In genomic region chr9:80041821-80042220, GRCh38 we compare ENCODE assay signal across 20 cellular contexts.
DNase-seq lines count a peak whose midpoint lies in the region; ATAC-seq and TF ChIP-seq lines count a peak whose summit lies in the region.
"Had no signal": no experiment of that assay in that cellular context is flagged by ENCODE, and none has a peak within 500 bp of the region (broad histone marks: within the 10 kb centered on the region; RNA-seq: fewer than 3 reads in every experiment).

No MANE protein-coding gene starts in this region.

- H3K36me3 ChIP-seq in PC-3 (ENCODE audit: low read depth, low read length) = no peaks in the 10 kb centered on the region
- H3K36me3 ChIP-seq in trophoblast cell (ENCODE audit: control insufficient read depth in 1 of 2, insufficient read depth in 2 of 2, low read length in 2 of 2) = no peaks in the 10 kb centered on the region
- H3K36me3 ChIP-seq: BLaER1 treated with 17β-estradiol and CSF1 and Interleukin-3, amounts not matched to agents 10 nM and 100 nM had no signal

- POLR2A ChIA-PET in PC-3 (lab: Charles Lee; ENCODE audit: unreplicated experiment) = no interaction called here

- no peaks in the 10 kb centered on the region for H3K4me1 Mint-ChIP-seq in stimulated activated naive CD8-positive, alpha-beta T cell treated with anti-CD3 and anti-CD28 coated beads, Interleukin-15, Interleukin-2, amounts not matched to agents 100 ng/mL and 50 ng/mL, for 24 hours (ENCODE audit: low read depth)
- H3K4me1 Mint-ChIP-seq: B cell; CD4-positive, alpha-beta memory T cell; CD4-positive, CD25-positive, alpha-beta regulatory T cell; CD8-positive, alpha-beta memory T cell had no signal

- no peak overlapping the region for H2BK12ac ChIP-seq in trophoblast cell (ENCODE audit: low read length)

- no peaks in the 10 kb centered on the region for H3K9me3 ChIP-seq in PC-3 (ENCODE audit: low read length)
- H3K9me3 ChIP-seq in trophoblast cell (ENCODE audit: insufficient read depth, low read depth, low read length) = no peaks in the 10 kb centered on the region
- H3K9me3 ChIP-seq: A549 had no signal

- H4K20me1 ChIP-seq in PC-3 (ENCODE audit: low read length) = no peaks in the 10 kb centered on the region
- H4K20me1 ChIP-seq: BLaER1 treated with 17β-estradiol and CSF1 and Interleukin-3, amounts not matched to agents 10 nM and 100 nM had no signal

- no peak overlapping the region for H3K4ac ChIP-seq in trophoblast cell (ENCODE audit: low read depth, low read length)

- H3K36me3 Mint-ChIP-seq in stimulated activated naive CD8-positive, alpha-beta T cell treated with anti-CD3 and anti-CD28 coated beads, Interleukin-15, Interleukin-2, amounts not matched to agents 100 ng/mL and 50 ng/mL, for 24 hours (ENCODE audit: low read depth) = no peaks in the 10 kb centered on the region
- H3K36me3 Mint-ChIP-seq: CD4-positive, alpha-beta memory T cell; CD4-positive, CD25-positive, alpha-beta regulatory T cell; CD8-positive, alpha-beta memory T cell had no signal

- H4K91ac ChIP-seq in trophoblast cell (ENCODE audit: low read depth, low read length) = no peak overlapping the region

- peak overlapping the region; percentile 49 for H3K27ac Mint-ChIP-seq in stimulated activated naive CD8-positive, alpha-beta T cell treated with anti-CD3 and anti-CD28 coated beads, Interleukin-15, Interleukin-2, amounts not matched to agents 100 ng/mL and 50 ng/mL, for 24 hours
- H3K27ac Mint-ChIP-seq: B cell; CD4-positive, alpha-beta memory T cell; CD4-positive, CD25-positive, alpha-beta regulatory T cell; CD8-positive, alpha-beta memory T cell had no signal

- H2AFZ ChIP-seq in PC-3 (ENCODE audit: low read length) (0 out of 2 replicates have a peak overlapping the region, but pooled peaks have one; percentile 26), trophoblast cell (ENCODE audit: insufficient read depth, low read length, poor library complexity) (no peak overlapping the region)

- H2AK5ac ChIP-seq in trophoblast cell (ENCODE audit: low read length) = no peak overlapping the region

- no peaks in the 10 kb centered on the region for H3K79me2 ChIP-seq in PC-3 (ENCODE audit: low read length)
- H3K79me2 ChIP-seq in trophoblast cell (ENCODE audit: control insufficient read depth, insufficient read depth, low read length, poor library complexity) = no peaks in the 10 kb centered on the region

- H4K8ac ChIP-seq in trophoblast cell (ENCODE audit: low read depth, low read length) = no peak overlapping the region

- H3K18ac ChIP-seq in trophoblast cell (ENCODE audit: low read length) = no peak overlapping the region

- no peak overlapping the region for H3K27ac ChIP-seq in PC-3 (ENCODE audit: low read length)
- no peak overlapping the region for H3K27ac ChIP-seq in trophoblast cell (ENCODE audit: low read depth, low read length)
- H3K27ac ChIP-seq: 22Rv1; A549; BLaER1 treated with 17β-estradiol and CSF1 and Interleukin-3, amounts not matched to agents 10 nM and 100 nM; C4-2B had no signal

- H3K9ac ChIP-seq in PC-3 (ENCODE audit: low read length) (no peak overlapping the region), trophoblast cell (ENCODE audit: low read length) (no peak overlapping the region)
- H3K9ac ChIP-seq: BLaER1 treated with 17β-estradiol and CSF1 and Interleukin-3, amounts not matched to agents 10 nM and 100 nM had no signal

- no peaks in the 10 kb centered on the region for H3K9me3 Mint-ChIP-seq in stimulated activated naive CD8-positive, alpha-beta T cell treated with anti-CD3 and anti-CD28 coated beads, Interleukin-15, Interleukin-2, amounts not matched to agents 100 ng/mL and 50 ng/mL, for 24 hours

- no peaks in the 10 kb centered on the region for H3K4me1 ChIP-seq in PC-3 (ENCODE audit: insufficient read depth, low read length)
- no peaks in the 10 kb centered on the region for H3K4me1 ChIP-seq in trophoblast cell (ENCODE audit: control insufficient read depth in 1 of 2, insufficient read depth in 2 of 2, low read length in 2 of 2)
- H3K4me1 ChIP-seq: A549; BLaER1 treated with 17β-estradiol and CSF1 and Interleukin-3, amounts not matched to agents 10 nM and 100 nM had no signal

- no peak overlapping the region for H3K4me3 ChIP-seq in PC-3 (ENCODE audit: low read length)
- H3K4me3 ChIP-seq in trophoblast cell (ENCODE audit: low read depth, low read length) = no peak overlapping the region
- H3K4me3 ChIP-seq in foreskin fibroblast (ENCODE audit: low read depth in 1 of 2, low read length in 2 of 2) = no peak overlapping the region
- H3K4me3 ChIP-seq: A549; BLaER1 treated with 17β-estradiol and CSF1 and Interleukin-3, amounts not matched to agents 10 nM and 100 nM had no signal

- no peaks in the 10 kb centered on the region for H3K27me3 Mint-ChIP-seq in stimulated activated naive CD8-positive, alpha-beta T cell treated with anti-CD3 and anti-CD28 coated beads, Interleukin-15, Interleukin-2, amounts not matched to agents 100 ng/mL and 50 ng/mL, for 24 hours
- H3K27me3 Mint-ChIP-seq: B cell had no signal

- no peaks in the 10 kb centered on the region for H3F3A ChIP-seq in PC-3 (ENCODE audit: low read length, unreplicated experiment)

- no peak overlapping the region for H3K23ac ChIP-seq in trophoblast cell (ENCODE audit: low read length)

- WGBS in trophoblast cell (ENCODE audit: extremely low coverage, insufficient coverage, insufficient read length) = no CpG with 5 or more reads among the region's 4 CpGs

- H2BK120ac ChIP-seq in trophoblast cell (ENCODE audit: insufficient read depth, low read length, poor library complexity) = no peak overlapping the region

- H3K27me3 ChIP-seq in PC-3 (ENCODE audit: low read length) (no peaks in the 10 kb centered on the region), trophoblast cell (ENCODE audit: insufficient read depth, low read length) (no peaks in the 10 kb centered on the region)
- H3K27me3 ChIP-seq: BLaER1 treated with 17β-estradiol and CSF1 and Interleukin-3, amounts not matched to agents 10 nM and 100 nM had no signal

- H4K12ac ChIP-seq in trophoblast cell (ENCODE audit: low read depth, low read length) = no peak overlapping the region

- no peak overlapping the region for H3K4me3 Mint-ChIP-seq in stimulated activated naive CD8-positive, alpha-beta T cell treated with anti-CD3 and anti-CD28 coated beads, Interleukin-15, Interleukin-2, amounts not matched to agents 100 ng/mL and 50 ng/mL, for 24 hours
- H3K4me3 Mint-ChIP-seq: B cell; CD4-positive, alpha-beta memory T cell; CD4-positive, CD25-positive, alpha-beta regulatory T cell; CD8-positive, alpha-beta memory T cell had no signal

- H3K14ac ChIP-seq in trophoblast cell (ENCODE audit: low read length) = no peak overlapping the region

- intact Hi-C loops in PC-3 (cut with micrococcal nuclease) = no loop called here

- no TSS peak for BruUV-seq in PC-3 (replicated peaks; lab: Mats Ljungman, UMichigan)

- CTCF ChIA-PET in PC-3 (lab: Charles Lee) = no interaction called here

- H3K9me2 ChIP-seq in PC-3 (replicated peaks; ENCODE audit: low read length) = no peaks in the 10 kb centered on the region

- H3K79me1 ChIP-seq in trophoblast cell (ENCODE audit: low read length) = peaks cover 2% of the 10 kb centered on the region

- H3K4me2 ChIP-seq in PC-3 (ENCODE audit: low read length) (no peak overlapping the region), trophoblast cell (ENCODE audit: low read length) (no peak overlapping the region)
- H3K4me2 ChIP-seq: A549; BLaER1 treated with 17β-estradiol and CSF1 and Interleukin-3, amounts not matched to agents 10 nM and 100 nM had no signal

- H2BK5ac ChIP-seq in trophoblast cell (ENCODE audit: low read depth, low read length, poor library complexity) = no peak overlapping the region

- no peak for DNase-seq in stimulated activated naive CD8-positive, alpha-beta T cell treated with anti-CD3 and anti-CD28 coated beads, Interleukin-15, Interleukin-2, amounts not matched to agents 100 U/mL and 50 U/mL, for 24 hours
- DNase-seq in PC-3 (peak; percentile 2), trophoblast cell (peak; percentile 81 to 90), foreskin fibroblast (no peak), CD1c-positive myeloid dendritic cell (ENCODE audit: extremely low spot score) (no peak)
- no peak for DNase-seq in activated CD8-positive, alpha-beta memory T cell treated with anti-CD3 and anti-CD28 coated beads for 24 hours
- DNase-seq: AML-193; CD4-positive, alpha-beta memory T cell; CD4-positive, CD25-positive, alpha-beta regulatory T cell; CD8-positive, alpha-beta memory T cell; COR-L47; DMS 273 treated with DMSO at 0.1 percent for 48 hours; DMS79 treated with DMSO at 0.1 percent for 48 hours; GF-D8 had no signal

- no peak for ATAC-seq in stimulated activated naive CD8-positive, alpha-beta T cell treated with anti-CD3 and anti-CD28 coated beads, Interleukin-15, Interleukin-2, amounts not matched to agents 100 U/mL and 50 U/mL, for 24 hours
- ATAC-seq in PC-3 = no peak
- ATAC-seq: A549 had no signal

- TF ChIP-seq CTCF in PC-3 (conservative IDR thresholded peaks at IDR 0.05; ENCODE audit: low read depth, low read length) (no peak), foreskin fibroblast (IDR thresholded peaks at IDR 0.05; ENCODE audit: low read depth, low read length) (no peak)

Comparison
In these comparisons a context has a peak if more than half of its experiments do, and no peak if none do; other contexts are left out.
1. DNase-seq: peak in PC-3 (single experiment) and trophoblast cell (2 of 2); none in stimulated activated naive CD8-positive, alpha-beta T cell treated with anti-CD3 and anti-CD28 coated beads, Interleukin-15, Interleukin-2, amounts not matched to agents 100 U/mL and 50 U/mL, for 24 hours (single experiment), foreskin fibroblast (0 of 2), CD1c-positive myeloid dendritic cell (single experiment) and activated CD8-positive, alpha-beta memory T cell treated with anti-CD3 and anti-CD28 coated beads for 24 hours (single experiment).